Comparison of ENCODE assay signal across 12 cellular contexts in genomic region chr14:34682787-34683321, GRCh38. TPM values are rescaled to one million over a fixed set of nuclear protein-coding genes. Genes with fewer than 3 reads are reported as not detected.
DNase-seq lines count a peak whose midpoint lies in the region; ATAC-seq and TF ChIP-seq lines count a peak whose summit lies in the region.
"Had no signal": no experiment of that assay in that cellular context is flagged by ENCODE, and none has a peak within 500 bp of the region (broad histone marks: within the 10 kb centered on the region; RNA-seq: fewer than 3 reads in every experiment).

No MANE protein-coding gene starts in this region.

- intact Hi-C loops in psoas muscle (cut with DNase I) (no loop called here), colonic mucosa (cut with DNase I) (no loop called here)

- no peaks in the 10 kb centered on the region for H3K4me1 Mint-ChIP-seq in activated T-cell treated with anti-CD3 and anti-CD28 coated beads, Interleukin-2, amount 50 U/mL, for 4 hours (ENCODE audit: low read depth)
- peaks cover 8% of the 10 kb centered on the region for H3K4me1 Mint-ChIP-seq in activated T-cell treated with anti-CD3 and anti-CD28 coated beads, Interleukin-2, amount 50 U/mL, for 24 hours (ENCODE audit: low read depth)
- H3K4me1 Mint-ChIP-seq: mesothelial cell of epicardium had no signal

- no peaks in the 10 kb centered on the region for H3K9me3 ChIP-seq in psoas muscle
- no peaks in the 10 kb centered on the region for H3K9me3 ChIP-seq in colonic mucosa

- TF ChIP-seq CTCF in psoas muscle (IDR thresholded peaks at IDR 0.05) (no peak), colonic mucosa (IDR thresholded peaks at IDR 0.05) (no peak)

- no peaks in the 10 kb centered on the region for H3K9me3 Mint-ChIP-seq in activated T-cell treated with anti-CD3 and anti-CD28 coated beads, Interleukin-2, amount 50 U/mL, for 4 hours
- H3K9me3 Mint-ChIP-seq in activated T-cell treated with anti-CD3 and anti-CD28 coated beads, Interleukin-2, amount 50 U/mL, for 24 hours: no peaks in the 10 kb centered on the region
- H3K9me3 Mint-ChIP-seq: dendritic cell treated with granulocyte-macrophage colony-stimulating factor and Interleukin-4, amounts not matched to agents 40 ng/mL and 50 ng/mL, for 4 days; mesothelial cell of epicardium; T-helper 1 cell treated with Interleukin-12 subunit alpha and Interleukin-12 subunit beta and Interleukin-4 antibody, amounts not matched to agents 30 μg/mL and 1 μg/mL, for 36 hours had no signal

- no peak overlapping the region for H3K9ac ChIP-seq in colonic mucosa (ENCODE audit: low read depth in 2 of 2, low read length in 2 of 2)

- no peaks in the 10 kb centered on the region for H3K27me3 ChIP-seq in psoas muscle (ENCODE audit: insufficient read depth in 3 of 3, low read length in 2 of 3)
- H3K27me3 ChIP-seq in colonic mucosa: no peaks in the 10 kb centered on the region

- no peak overlapping the region for H3K27ac Mint-ChIP-seq in activated T-cell treated with anti-CD3 and anti-CD28 coated beads, Interleukin-2, amount 50 U/mL, for 24 hours
- H3K27ac Mint-ChIP-seq: dendritic cell treated with granulocyte-macrophage colony-stimulating factor and Interleukin-4, amounts not matched to agents 40 ng/mL and 50 ng/mL, for 4 days; mesothelial cell of epicardium; T-helper 1 cell treated with Interleukin-12 subunit alpha and Interleukin-12 subunit beta and Interleukin-4 antibody, amounts not matched to agents 30 μg/mL and 1 μg/mL, for 36 hours had no signal

- no peaks in the 10 kb centered on the region for H3K36me3 ChIP-seq in psoas muscle (ENCODE audit: insufficient read depth in 1 of 2, low read depth in 1 of 2)
- no peaks in the 10 kb centered on the region for H3K36me3 ChIP-seq in colonic mucosa

- H3K4me1 ChIP-seq in psoas muscle (peaks cover 19% of the 10 kb centered on the region), colonic mucosa (no peaks in the 10 kb centered on the region)

- H3K4me3 ChIP-seq in psoas muscle: no peak overlapping the region
- no peak overlapping the region for H3K4me3 ChIP-seq in colonic mucosa

- no peaks in the 10 kb centered on the region for H3K36me3 Mint-ChIP-seq in activated T-cell treated with anti-CD3 and anti-CD28 coated beads, Interleukin-2, amount 50 U/mL, for 4 hours (ENCODE audit: insufficient read depth)
- H3K36me3 Mint-ChIP-seq in activated T-cell treated with anti-CD3 and anti-CD28 coated beads, Interleukin-2, amount 50 U/mL, for 24 hours (ENCODE audit: low read depth): no peaks in the 10 kb centered on the region
- H3K36me3 Mint-ChIP-seq: mesothelial cell of epicardium had no signal

- H3K27me3 Mint-ChIP-seq in activated T-cell treated with anti-CD3 and anti-CD28 coated beads, Interleukin-2, amount 50 U/mL, for 4 hours (ENCODE audit: low read depth): no peaks in the 10 kb centered on the region
- H3K27me3 Mint-ChIP-seq in activated T-cell treated with anti-CD3 and anti-CD28 coated beads, Interleukin-2, amount 50 U/mL, for 24 hours: peaks cover 3% of the 10 kb centered on the region

- DNase-seq in activated T-cell treated with anti-CD3 and anti-CD28 coated beads, Interleukin-2, amount 50 U/mL, for 4 hours: no peak
- no peak for DNase-seq in activated T-cell treated with anti-CD3 and anti-CD28 coated beads, Interleukin-2, amount 50 U/mL, for 24 hours
- DNase-seq in H4 (ENCODE audit: low spot score) (peak; percentile 36), psoas muscle (no peak), inferior parietal cortex (ENCODE audit: extremely low spot score) (no peak), colonic mucosa (no peak), COLO829 (ENCODE audit: low spot score) (no peak)
- DNase-seq in activated CD4-positive, alpha-beta T cell treated with anti-CD3 and anti-CD28 coated beads, Interleukin-2, amount 50 U/mL, for 48 hours: peak; percentile 3 to 10
- DNase-seq: NCI-H748 treated with DMSO at 0.1 percent for 48 hours had no signal

- 24 to 59% (median 33%) methylated on average over 2 of the region's 2 CpGs for WGBS in psoas muscle, 3 donors

- peak; percentile 54 to 62 for ATAC-seq in activated T-cell treated with anti-CD3 and anti-CD28 coated beads, Interleukin-2, amount 50 U/mL, for 4 hours
- ATAC-seq in psoas muscle: peak; percentile 85 to 90 (median 89)

- H3K27ac ChIP-seq in psoas muscle: peak overlapping the region; percentile 89
- H3K27ac ChIP-seq in colonic mucosa: no peak overlapping the region

- no peak overlapping the region for H3K4me3 Mint-ChIP-seq in activated T-cell treated with anti-CD3 and anti-CD28 coated beads, Interleukin-2, amount 50 U/mL, for 4 hours
- no peak overlapping the region for H3K4me3 Mint-ChIP-seq in activated T-cell treated with anti-CD3 and anti-CD28 coated beads, Interleukin-2, amount 50 U/mL, for 24 hours
- H3K4me3 Mint-ChIP-seq: dendritic cell treated with granulocyte-macrophage colony-stimulating factor and Interleukin-4, amounts not matched to agents 40 ng/mL and 50 ng/mL, for 4 days; mesothelial cell of epicardium; T-helper 1 cell treated with Interleukin-12 subunit alpha and Interleukin-12 subunit beta and Interleukin-4 antibody, amounts not matched to agents 30 μg/mL and 1 μg/mL, for 36 hours had no signal

RNA-seq across cellular contexts. Expression of gene CFL2, which starts 31.5 kb away (rescaled TPM):
- total RNA-seq in activated T-cell treated with anti-CD3 and anti-CD28 coated beads, Interleukin-2, amount 50 U/mL, for 4 hours: 10 to 100 TPM in 1 of 3 donors, 1 to 10 TPM in 2; 5.8 to 11.0 (median 6.9) TPM
- total RNA-seq in H4 (2014; rRNA removed; shearing (Covaris generic)): 77.8 and 97.7 TPM in 2 replicates
- total RNA-seq in psoas muscle (100 to 1,000 TPM; 529 to 767 (median 721) TPM), colonic mucosa (10 to 100 TPM in 1 of 2 donors, 1 to 10 TPM in 1; 7.0 to 44.8 TPM)
- 100 to 1,000 TPM; 158 to 616 (median 541) TPM for polyA plus RNA-seq in psoas muscle

RNA-seq across cellular contexts. Expression of gene SNX6, which starts 52.9 kb away (rescaled TPM):
- total RNA-seq in activated T-cell treated with anti-CD3 and anti-CD28 coated beads, Interleukin-2, amount 50 U/mL, for 4 hours: 10 to 100 TPM; 58.0 to 59.6 (median 59.4) TPM
- 205 and 206 TPM in 2 replicates for total RNA-seq in H4 (2014; rRNA removed; shearing (Covaris generic))
- 10 to 100 TPM; 36.3 to 45.5 (median 44.4) TPM for total RNA-seq in psoas muscle
- polyA plus RNA-seq in psoas muscle: 10 to 100 TPM; 30.7 to 66.2 (median 42.6) TPM
- total RNA-seq in colonic mucosa: 10 to 100 TPM; 72.9 to 98.0 TPM

Comparison
In these comparisons a context has a peak if more than half of its experiments do, and no peak if none do; other contexts are left out.
1. DNase-seq: peak in H4 (single experiment) and activated CD4-positive, alpha-beta T cell treated with anti-CD3 and anti-CD28 coated beads, Interleukin-2, amount 50 U/mL, for 48 hours (2 of 2); none in activated T-cell treated with anti-CD3 and anti-CD28 coated beads, Interleukin-2, amount 50 U/mL, for 4 hours (single experiment), activated T-cell treated with anti-CD3 and anti-CD28 coated beads, Interleukin-2, amount 50 U/mL, for 24 hours (single experiment), psoas muscle (0 of 2), inferior parietal cortex (single experiment), colonic mucosa (single experiment) and COLO829 (single experiment).